ENCODE assay signal across 1 cellular context in the genomic region with DNA sequence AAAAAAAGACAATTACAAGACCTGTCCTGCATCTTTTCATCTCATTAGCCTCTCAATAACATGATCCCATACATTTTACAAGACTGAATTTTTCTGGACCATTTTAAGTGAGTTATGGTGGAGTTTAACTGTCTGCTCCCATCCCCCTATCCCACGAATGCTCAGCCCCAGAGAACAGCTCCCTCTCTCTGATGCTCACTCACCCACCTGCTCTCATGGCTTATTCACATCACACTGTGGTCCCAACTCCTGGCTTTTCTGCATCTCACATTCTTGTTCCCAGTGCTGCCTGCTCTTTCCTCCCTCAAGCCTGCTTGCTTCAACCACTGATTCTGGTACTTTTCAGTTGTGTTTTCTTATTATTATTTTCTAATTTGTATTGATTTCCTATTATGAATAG.
TF ChIP-seq lines count a peak whose summit lies in the region.

No MANE protein-coding gene starts in this region.

TF ChIP-seq in endothelial cell of umbilical vein, 7 proteins besides CTCF, POLR2A, EP300 and RAD21:
- TF ChIP-seq POLR2AphosphoS5 (IDR thresholded peaks at IDR 0.05; ENCODE audit: insufficient read depth, low read depth, low read length) (no peak), EZH2 (IDR thresholded peaks at IDR 0.05; ENCODE audit: borderline replicate concordance, low read depth, low read length, severe bottlenecking) (no peak)
